ENCODE assay signal across 8 cellular contexts in genomic region chr13:69857188-69857821, GRCh38.
DNase-seq lines count a peak whose midpoint lies in the region; ATAC-seq, FAIRE-seq and TF ChIP-seq lines count a peak whose summit lies in the region.

No MANE protein-coding gene starts in this region.

- H3K36me3 ChIP-seq in cardiac muscle cell (no peaks in the 10 kb centered on the region), thyroid gland (no peaks in the 10 kb centered on the region)

- intact Hi-C loops in cardiac septum (cut with DNase I) = no loop called here
- intact Hi-C loops in thyroid gland (cut with DNase I) = no loop called here

- H3K27ac ChIP-seq in cardiac muscle cell (no peak overlapping the region), thyroid gland (no peak overlapping the region)

- H3K9me3 ChIP-seq in cardiac muscle cell (ENCODE audit: low read depth) (no peaks in the 10 kb centered on the region), thyroid gland (no peaks in the 10 kb centered on the region)

- TF ChIP-seq CTCF in cardiac muscle cell (IDR thresholded peaks at IDR 0.05; ENCODE audit: low read depth, low read length) = peak; percentile 56
- TF ChIP-seq CTCF in thyroid gland (IDR thresholded peaks at IDR 0.05) = peak; percentile 26 to 72 (median 60)

- 6% methylated on average over 4 of the region's 4 CpGs for WGBS in thyroid gland, 2 donors

- TF ChIP-seq POLR2A in thyroid gland (IDR thresholded peaks at IDR 0.05) = no peak

- FAIRE-seq in frontal cortex (lab: Jason Lieb, UNC) = peak; percentile 85

- peak; percentile 37 to 86 for DNase-seq in cardiac muscle cell (ENCODE audit: low read depth in 1 of 2, low spot score in 1 of 2)
- no peak for DNase-seq in cardiac septum (ENCODE audit: low spot score)
- DNase-seq in NCI-H1048 (lab: John Stamatoyannopoulos, UW) = peak; percentile 50
- DNase-seq in SKM-1 (lab: John Stamatoyannopoulos, UW; ENCODE audit: unreplicated experiment) = peak; percentile 27
- no peak for DNase-seq in frontal cortex (ENCODE audit: low spot score in 2 of 2)
- no peak for DNase-seq in thyroid gland
- no peak for DNase-seq in ureter (ENCODE audit: low spot score)

- H3K4me3 ChIP-seq in cardiac muscle cell (no peak overlapping the region), thyroid gland (replicated peaks in 1 of 3) (no peak overlapping the region)

- peak; percentile 85 for ATAC-seq in HG02623 (IDR thresholded peaks at IDR 0.05; ENCODE audit: unreplicated experiment)

- no peaks in the 10 kb centered on the region for H3K27me3 ChIP-seq in cardiac muscle cell
- no peaks in the 10 kb centered on the region for H3K27me3 ChIP-seq in thyroid gland

- H3K4me1 ChIP-seq in cardiac muscle cell (ENCODE audit: low read depth) (peaks cover 5% of the 10 kb centered on the region), thyroid gland (no peaks in the 10 kb centered on the region)

Comparison
In these comparisons a context has a peak if more than half of its experiments do, and no peak if none do; other contexts are left out.
1. DNase-seq: peak in cardiac muscle cell (2 of 2), NCI-H1048 (single experiment) and SKM-1 (single experiment); none in cardiac septum (single experiment), frontal cortex (0 of 2), thyroid gland (0 of 2) and ureter (single experiment).